In the genomic region with DNA sequence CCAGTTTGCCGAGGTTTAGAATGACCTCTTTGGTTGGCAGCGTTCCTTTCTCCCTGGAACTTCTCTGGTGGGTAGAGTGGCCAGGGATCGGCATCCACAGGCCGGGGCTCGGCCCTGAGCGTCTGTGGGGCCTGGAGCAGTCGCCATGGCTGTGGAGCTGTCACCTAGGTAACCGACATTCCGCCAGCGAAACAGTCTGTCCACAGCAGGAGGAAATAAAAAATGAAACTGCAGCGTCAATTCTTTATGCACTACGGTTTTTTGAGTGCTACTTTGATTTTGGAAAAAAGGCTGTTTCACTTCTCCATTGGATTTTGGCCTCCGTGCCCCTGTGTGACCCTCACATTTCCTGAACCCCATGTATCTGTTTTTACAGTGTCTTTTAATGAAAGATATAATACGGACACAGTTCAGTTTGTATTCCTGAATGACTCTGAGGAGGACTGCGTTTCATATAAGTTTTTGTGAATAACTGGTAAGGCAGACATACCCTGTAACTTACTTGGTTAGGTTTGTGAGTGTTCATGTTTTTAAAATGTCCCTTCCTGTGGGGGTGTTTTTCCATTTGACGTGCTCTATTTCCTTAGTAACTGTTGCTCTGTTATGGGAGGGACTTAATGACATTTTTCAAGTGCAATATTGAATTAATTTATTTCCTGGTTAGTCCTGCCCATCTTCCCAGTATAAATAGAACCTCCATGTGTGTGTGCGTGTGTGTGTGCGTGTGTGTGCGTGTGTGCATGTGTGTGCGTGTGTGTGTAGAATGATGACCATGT, we compare ENCODE assay signal across 8 cellular contexts.
A peak's percentile ranks its signal among the peaks of the same experiment; 100 is the strongest.
DNase-seq lines count a peak whose midpoint lies in the region; FAIRE-seq and TF ChIP-seq lines count a peak whose summit lies in the region.

No MANE protein-coding gene starts in this region.

- H3K4me2 ChIP-seq in mammary epithelial cell (ENCODE audit: insufficient read depth, low read depth, low read length), result no peak overlapping the region

- H3K4me1 ChIP-seq in skeletal muscle tissue (ENCODE audit: control insufficient read depth in 3 of 3, insufficient read depth in 3 of 3, low read length in 3 of 3) (peaks cover 37 to 62% (median 54%) of the 10 kb centered on the region in 3 donors), mammary epithelial cell (ENCODE audit: insufficient read depth, low read length) (no peaks in the 10 kb centered on the region)

- peak overlapping the region; percentile 81 to 92 (median 86) for H3K4me3 Mint-ChIP-seq in immature natural killer cell

- H3K27me3 ChIP-seq in bronchial epithelial cell (ENCODE audit: control insufficient read depth, insufficient read depth, low read length) (no peaks in the 10 kb centered on the region), skeletal muscle tissue (ENCODE audit: control insufficient read depth in 3 of 3, insufficient read depth in 3 of 3, low read length in 3 of 3) (no peaks in the 10 kb centered on the region), MG63 (no peaks in the 10 kb centered on the region), mammary epithelial cell (ENCODE audit: insufficient read depth, low read length) (no peaks in the 10 kb centered on the region)

- no peaks in the 10 kb centered on the region for H3K9me3 Mint-ChIP-seq in immature natural killer cell

- peaks cover 0 to 8% (median 0%) of the 10 kb centered on the region in 3 donors for H3K27me3 Mint-ChIP-seq in immature natural killer cell (ENCODE audit: low read depth in 3 of 3)

- no peaks in the 10 kb centered on the region for H3K36me3 Mint-ChIP-seq in immature natural killer cell

- DNase-seq in AG08395 (ENCODE audit: low spot score) (peak; percentile 90), GM18507 (ENCODE audit: extremely low spot score, insufficient read length, low read depth) (peak; percentile 25), NOMO-1 treated with DMSO at 0.1 percent for 48 hours (lab: John Stamatoyannopoulos, UW; ENCODE audit: unreplicated experiment) (peak; percentile 52), bronchial epithelial cell (ENCODE audit: low read depth) (peak; percentile 12), immature natural killer cell (peak; percentile 45 to 60 (median 46)), MG63 (no peak), mammary epithelial cell (no peak)

- no peaks in the 10 kb centered on the region for H3K79me2 ChIP-seq in mammary epithelial cell (ENCODE audit: insufficient read depth, low read length)

- no peak overlapping the region for H3K4me3 ChIP-seq in bronchial epithelial cell (ENCODE audit: low read depth, low read length)
- H3K4me3 ChIP-seq in skeletal muscle tissue (ENCODE audit: low read length in 3 of 3), result peak overlapping the region; percentile 34 to 54 (median 38)
- no peak overlapping the region for H3K4me3 ChIP-seq in MG63
- H3K4me3 ChIP-seq in mammary epithelial cell (replicated peaks in 1 of 3; ENCODE audit: insufficient read depth in 1 of 3, low read depth in 2 of 3, low read length in 3 of 3), result no peak overlapping the region

- intact Hi-C loops in mammary epithelial cell (cut with micrococcal nuclease), result no loop called here

- H4K20me1 ChIP-seq in mammary epithelial cell (ENCODE audit: insufficient read depth, low read length), result no peaks in the 10 kb centered on the region

- dilution Hi-C loops in mammary epithelial cell (cut with HindIII; ENCODE audit: low sequenced_read_pairs), result no loop called here

- CTCF ChIA-PET in mammary epithelial cell (lab: Charles Lee; ENCODE audit: low non-redundant PET), result no interaction called here

- FAIRE-seq in GM18507 (lab: Jason Lieb, UNC) (peak; percentile 44), bronchial epithelial cell (lab: Jason Lieb, UNC) (no peak)

- TF ChIP-seq CTCF in bronchial epithelial cell (IDR thresholded peaks at IDR 0.05; ENCODE audit: insufficient read depth, low read length, severe bottlenecking) (no peak), mammary epithelial cell (conservative IDR thresholded peaks at IDR 0.05 in 1 of 2, IDR thresholded peaks at IDR 0.05 in 1 of 2; ENCODE audit: extremely low read depth in 1 of 2, insufficient read depth in 1 of 2, low read depth in 1 of 2, low read length in 2 of 2) (no peak)

- in situ Hi-C loops in mammary epithelial cell (cut with MboI; ENCODE audit: low sequenced_read_pairs in 2 of 2), result no loop called here

- H2AFZ ChIP-seq in mammary epithelial cell (ENCODE audit: low read depth, low read length), result no peak overlapping the region

- no TSS peak for BruUV-seq in mammary epithelial cell (replicated peaks; lab: Mats Ljungman, UMichigan)

- peaks cover 18 to 20% of the 10 kb centered on the region in 2 donors for H3K4me1 Mint-ChIP-seq in immature natural killer cell

- WGBS in mammary epithelial cell (ENCODE audit: low coverage, missing lambda C conversion rate), result 35% methylated on average over 18 of the region's 20 CpGs

- no peaks in the 10 kb centered on the region for H3K9me3 ChIP-seq in skeletal muscle tissue (ENCODE audit: control insufficient read depth in 3 of 3, low read length in 3 of 3)
- no peaks in the 10 kb centered on the region for H3K9me3 ChIP-seq in MG63
- H3K9me3 ChIP-seq in mammary epithelial cell (replicated peaks; ENCODE audit: insufficient read depth, low read length), result peaks cover 8% of the 10 kb centered on the region

- peak overlapping the region; percentile 82 to 95 (median 91) for H3K27ac Mint-ChIP-seq in immature natural killer cell

- H3K27ac ChIP-seq in skeletal muscle tissue (ENCODE audit: low read depth, low read length) (peak overlapping the region; percentile 82), mammary epithelial cell (ENCODE audit: insufficient read depth, low read depth, low read length) (no peak overlapping the region)

- H3K9ac ChIP-seq in skeletal muscle tissue (ENCODE audit: low read depth in 1 of 3, low read length in 3 of 3), result peak overlapping the region; percentile 41 to 75 (median 51)
- H3K9ac ChIP-seq in mammary epithelial cell (ENCODE audit: insufficient read depth, low read length), result no peak overlapping the region

- no peaks in the 10 kb centered on the region for H3K36me3 ChIP-seq in bronchial epithelial cell (ENCODE audit: control insufficient read depth, insufficient read depth, low read length)
- H3K36me3 ChIP-seq in skeletal muscle tissue (ENCODE audit: control insufficient read depth in 3 of 3, insufficient read depth in 3 of 3, low read length in 3 of 3), result no peaks in the 10 kb centered on the region
- H3K36me3 ChIP-seq in MG63, result no peaks in the 10 kb centered on the region
- H3K36me3 ChIP-seq in mammary epithelial cell (ENCODE audit: insufficient read depth, low read length), result no peaks in the 10 kb centered on the region

Comparison
In these comparisons a context has a peak if more than half of its experiments do, and no peak if none do; other contexts are left out.
1. DNase-seq: peak in AG08395 (single experiment), GM18507 (single experiment), NOMO-1 treated with DMSO at 0.1 percent for 48 hours (single experiment), bronchial epithelial cell (single experiment) and immature natural killer cell (3 of 3); none in MG63 (single experiment) and mammary epithelial cell (single experiment).
2. H3K4me3 ChIP-seq: peak in skeletal muscle tissue (3 of 3); none in bronchial epithelial cell (single experiment), MG63 (single experiment) and mammary epithelial cell (0 of 3).